10 cellular contexts compared by ENCODE assay signal in genomic region chr2:152047826-152048476, GRCh38. TPM values are rescaled to one million over a fixed set of nuclear protein-coding genes. Genes with fewer than 3 reads are reported as not detected.
DNase-seq lines count a peak whose midpoint lies in the region; ATAC-seq, FAIRE-seq and TF ChIP-seq lines count a peak whose summit lies in the region.
"Had no signal": no experiment of that assay in that cellular context is flagged by ENCODE, and none has a peak within 500 bp of the region (broad histone marks: within the 10 kb centered on the region; RNA-seq: fewer than 3 reads in every experiment).

No MANE protein-coding gene starts in this region.

- no peak overlapping the region for H3K4me2 ChIP-seq in astrocyte (ENCODE audit: low read length)

- H3K9me3 ChIP-seq in astrocyte (ENCODE audit: insufficient read depth, low read depth, low read length) = no peaks in the 10 kb centered on the region
- no peaks in the 10 kb centered on the region for H3K9me3 ChIP-seq in effector memory CD4-positive, alpha-beta T cell (ENCODE audit: control insufficient read depth, low read length)

- TF ChIP-seq CTCF in astrocyte (IDR thresholded peaks at IDR 0.05; ENCODE audit: insufficient read depth, low read depth, low read length) (peak; percentile 17), natural killer cell (IDR thresholded peaks at IDR 0.05) (peak; percentile 36)

- DNase-seq in NCI-H1694 treated with DMSO at 0.1 percent for 48 hours (lab: John Stamatoyannopoulos, UW) (peak; percentile 8), NCI-H1694 (lab: John Stamatoyannopoulos, UW) (no peak), HuH-7 (ENCODE audit: low spot score) (peak; percentile 44), astrocyte (ENCODE audit: low read depth) (no peak), natural killer cell (no peak), EL (no peak), RCC 7860 (ENCODE audit: low spot score) (no peak)
- no peak for DNase-seq in effector memory CD4-positive, alpha-beta T cell
- DNase-seq: SHP77 had no signal

- no peak overlapping the region for H3K9ac ChIP-seq in astrocyte (ENCODE audit: low read length)

- peaks cover 30% of the 10 kb centered on the region for H3K27me3 ChIP-seq in astrocyte (ENCODE audit: insufficient read depth, low read length)
- H3K27me3 ChIP-seq in effector memory CD4-positive, alpha-beta T cell (replicated peaks; ENCODE audit: control insufficient read depth, insufficient read depth, low read length, poor library complexity, severe bottlenecking) = no peaks in the 10 kb centered on the region

- H3K9me3 Mint-ChIP-seq in astrocyte (ENCODE audit: unreplicated experiment) = no peaks in the 10 kb centered on the region
- no peaks in the 10 kb centered on the region for H3K9me3 Mint-ChIP-seq in natural killer cell
- H3K9me3 Mint-ChIP-seq: nephron had no signal

- H3K79me2 ChIP-seq in astrocyte (ENCODE audit: insufficient read depth, low read length) = no peaks in the 10 kb centered on the region

- H3K27ac ChIP-seq in astrocyte (ENCODE audit: low read depth, low read length) = no peak overlapping the region
- H3K27ac ChIP-seq in effector memory CD4-positive, alpha-beta T cell (ENCODE audit: insufficient read depth, low read length, poor library complexity, severe bottlenecking) = no peak overlapping the region

- H3K27me3 Mint-ChIP-seq in astrocyte (ENCODE audit: low read depth, unreplicated experiment) (peaks cover 14% of the 10 kb centered on the region), natural killer cell (ENCODE audit: low read depth in 2 of 2) (peaks cover 0 to 3% of the 10 kb centered on the region in 2 donors)

- ATAC-seq in natural killer cell = peak in 1 of 3 donors; percentile 34

- H4K20me1 ChIP-seq in astrocyte (ENCODE audit: insufficient read depth, low read length) = no peaks in the 10 kb centered on the region

- no peak overlapping the region for H3K4me3 Mint-ChIP-seq in astrocyte (ENCODE audit: unreplicated experiment)
- H3K4me3 Mint-ChIP-seq in natural killer cell = no peak overlapping the region
- H3K4me3 Mint-ChIP-seq: nephron had no signal

- H3K27ac Mint-ChIP-seq in astrocyte (ENCODE audit: unreplicated experiment) = no peak overlapping the region
- H3K27ac Mint-ChIP-seq in natural killer cell = no peak overlapping the region

- H3K4me3 ChIP-seq in astrocyte (ENCODE audit: insufficient read depth, low read depth, low read length) = no peak overlapping the region
- H3K4me3 ChIP-seq in effector memory CD4-positive, alpha-beta T cell (ENCODE audit: insufficient read depth, low read depth, low read length, poor library complexity, severe bottlenecking) = no peak overlapping the region

- no peaks in the 10 kb centered on the region for H3K36me3 ChIP-seq in astrocyte (ENCODE audit: insufficient read depth, low read length)
- no peaks in the 10 kb centered on the region for H3K36me3 ChIP-seq in effector memory CD4-positive, alpha-beta T cell (ENCODE audit: control insufficient read depth, insufficient read depth, low read length)

- no peaks in the 10 kb centered on the region for H3K4me1 ChIP-seq in astrocyte (ENCODE audit: insufficient read depth, low read length)
- H3K4me1 ChIP-seq in effector memory CD4-positive, alpha-beta T cell (ENCODE audit: control insufficient read depth, insufficient read depth, low read length, poor library complexity, severe bottlenecking) = no peaks in the 10 kb centered on the region

- intact Hi-C loops in natural killer cell (cut with micrococcal nuclease) = no loop called here

- H2AFZ ChIP-seq in astrocyte (ENCODE audit: low read depth, low read length) = no peak overlapping the region

- H3K4me1 Mint-ChIP-seq in astrocyte (ENCODE audit: low read depth, unreplicated experiment) = no peaks in the 10 kb centered on the region
- peaks cover 0 to 5% of the 10 kb centered on the region in 2 donors for H3K4me1 Mint-ChIP-seq in natural killer cell
- H3K4me1 Mint-ChIP-seq: nephron had no signal

- H3K36me3 Mint-ChIP-seq in astrocyte (ENCODE audit: low read depth, unreplicated experiment) (peaks cover 2% of the 10 kb centered on the region), natural killer cell (no peaks in the 10 kb centered on the region)

- FAIRE-seq in astrocyte (lab: Jason Lieb, UNC) = no peak
- FAIRE-seq in RCC 7860 (lab: Jason Lieb, UNC) = no peak

RNA-seq across cellular contexts. Expression of gene CACNB4, which starts 50.9 kb away (rescaled TPM):
- 1.8 and 2.9 TPM in 2 replicates for total RNA-seq in astrocyte
- under 1 TPM; 0.56 to 0.93 (median 0.73) TPM for total RNA-seq in natural killer cell

Comparison
In these comparisons a context has a peak if more than half of its experiments do, and no peak if none do; other contexts are left out.
1. DNase-seq: peak in NCI-H1694 treated with DMSO at 0.1 percent for 48 hours (single experiment) and HuH-7 (single experiment); none in NCI-H1694 (single experiment), astrocyte (single experiment), natural killer cell (single experiment), EL (single experiment), RCC 7860 (single experiment) and effector memory CD4-positive, alpha-beta T cell (0 of 3).